In genomic region chr9:106753155-106753671, GRCh38 we compare ENCODE assay signal across 10 cellular contexts.
A peak's percentile ranks its signal among the peaks of the same experiment; 100 is the strongest.
DNase-seq lines count a peak whose midpoint lies in the region; ATAC-seq and TF ChIP-seq lines count a peak whose summit lies in the region.
"Had no signal": no experiment of that assay in that cellular context is flagged by ENCODE, and none has a peak within 500 bp of the region (broad histone marks: within the 10 kb centered on the region; RNA-seq: fewer than 3 reads in every experiment).

No MANE protein-coding gene starts in this region.

- peak; percentile 88 for ATAC-seq in GM18498 (IDR thresholded peaks at IDR 0.05; ENCODE audit: unreplicated experiment)
- ATAC-seq in GM21526 (IDR thresholded peaks at IDR 0.05; ENCODE audit: low FRiP score, unreplicated experiment) = peak; percentile 93
- peak; percentile 94 for ATAC-seq in HG03378 (IDR thresholded peaks at IDR 0.05; ENCODE audit: unreplicated experiment)
- ATAC-seq in sciatic nerve = no peak

- no peak overlapping the region for H3K4me3 Mint-ChIP-seq in HFFc6

- H3K4me1 Mint-ChIP-seq in HFFc6 (ENCODE audit: low read depth) = no peaks in the 10 kb centered on the region

- DNase-seq in germinal center (ENCODE audit: low spot score) (peak; percentile 2), NCI-H2029 (lab: John Stamatoyannopoulos, UW) (no peak), HFFc6 (no peak), sciatic nerve (ENCODE audit: low spot score) (no peak), NCI-H1694 (lab: John Stamatoyannopoulos, UW) (no peak)
- DNase-seq: NCI-H2107, stomach had no signal

- no peaks in the 10 kb centered on the region; the same call in 1 of the 2 replicates for H3K27me3 Mint-ChIP-seq in HFFc6 (ENCODE audit: insufficient read depth)

- no peak overlapping the region for H3K27ac Mint-ChIP-seq in HFFc6

- no peaks in the 10 kb centered on the region for H3K36me3 Mint-ChIP-seq in HFFc6 (ENCODE audit: low read depth)

- no peak for TF ChIP-seq CTCF in HFFc6 (IDR thresholded peaks at IDR 0.05)

- intact Hi-C loops in sciatic nerve (cut with DNase I) = no loop called here

- no peaks in the 10 kb centered on the region for H3K9me3 Mint-ChIP-seq in HFFc6
